ENCODE assay signal across 18 cellular contexts in the genomic region with DNA sequence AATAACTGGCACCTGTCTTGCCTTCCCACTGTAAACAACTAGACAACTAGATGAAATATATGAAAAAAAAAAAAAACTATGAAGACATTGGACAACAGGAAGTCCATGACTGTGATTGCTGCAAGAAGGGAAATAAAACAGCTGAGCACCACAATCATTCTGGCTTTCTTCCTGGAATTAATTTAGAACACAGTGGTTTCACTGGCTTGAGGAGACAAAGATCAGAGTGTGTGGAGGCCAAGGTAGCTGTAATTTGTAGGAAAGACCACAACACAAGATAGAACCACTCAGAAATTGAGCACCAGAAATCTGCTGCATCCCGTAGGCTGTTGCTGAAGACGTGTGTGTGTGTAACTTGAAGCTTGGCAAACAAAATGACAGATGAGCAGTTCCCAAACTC.
A peak's percentile ranks its signal among the peaks of the same experiment; 100 is the strongest.
DNase-seq lines count a peak whose midpoint lies in the region; ATAC-seq, FAIRE-seq and TF ChIP-seq lines count a peak whose summit lies in the region.
"Had no signal": no experiment of that assay in that cellular context is flagged by ENCODE, and none has a peak within 500 bp of the region (broad histone marks: within the 10 kb centered on the region; RNA-seq: fewer than 3 reads in every experiment).

No MANE protein-coding gene starts in this region.

- H3K4me3 Mint-ChIP-seq in astrocyte (ENCODE audit: unreplicated experiment), result no peak overlapping the region
- no peak overlapping the region for H3K4me3 Mint-ChIP-seq in activated naive CD8-positive, alpha-beta T cell treated with anti-CD3 and anti-CD28 coated beads for 36 hours
- H3K4me3 Mint-ChIP-seq: mesothelial cell of epicardium; stimulated activated naive CD8-positive, alpha-beta T cell treated with anti-CD3 and anti-CD28 coated beads, Interleukin-15, Interleukin-2, amounts not matched to agents 100 ng/mL and 50 ng/mL, for 24 hours had no signal

- no peaks in the 10 kb centered on the region for H3K27me3 Mint-ChIP-seq in astrocyte (ENCODE audit: low read depth, unreplicated experiment)
- H3K27me3 Mint-ChIP-seq in activated naive CD8-positive, alpha-beta T cell treated with anti-CD3 and anti-CD28 coated beads for 36 hours, result no peaks in the 10 kb centered on the region
- H3K27me3 Mint-ChIP-seq: stimulated activated naive CD8-positive, alpha-beta T cell treated with anti-CD3 and anti-CD28 coated beads, Interleukin-15, Interleukin-2, amounts not matched to agents 100 ng/mL and 50 ng/mL, for 24 hours had no signal

- H4K20me1 ChIP-seq in astrocyte (ENCODE audit: insufficient read depth, low read length), result no peaks in the 10 kb centered on the region

- TF ChIP-seq POLR2A in heart left ventricle (IDR thresholded peaks at IDR 0.05), result no peak

- no peaks in the 10 kb centered on the region for H3K27me3 ChIP-seq in astrocyte (ENCODE audit: insufficient read depth, low read length)
- no peaks in the 10 kb centered on the region for H3K27me3 ChIP-seq in heart left ventricle
- H3K27me3 ChIP-seq in pancreas, result no peaks in the 10 kb centered on the region

- no peak overlapping the region for H3K9ac ChIP-seq in astrocyte (ENCODE audit: low read length)

- H3K36me3 ChIP-seq in astrocyte (ENCODE audit: insufficient read depth, low read length) (no peaks in the 10 kb centered on the region), heart left ventricle (no peaks in the 10 kb centered on the region), pancreas (no peaks in the 10 kb centered on the region)

- DNase-seq in AG10803 (ENCODE audit: low read depth), result peak; percentile 81
- peak; percentile 89 for DNase-seq in astrocyte (ENCODE audit: low read depth)
- no peak for DNase-seq in heart left ventricle
- DNase-seq in pancreas, result no peak
- no peak for DNase-seq in HEK293T (ENCODE audit: extremely low spot score)
- DNase-seq in NCI-H2029 treated with DMSO at 0.1 percent for 48 hours (lab: John Stamatoyannopoulos, UW), result no peak
- DNase-seq in activated naive CD8-positive, alpha-beta T cell treated with anti-CD3 and anti-CD28 coated beads for 36 hours, result no peak
- DNase-seq: activated gamma-delta T cell treated with Interleukin-2 at 50 U/mL for 16 hours; Calu3; effector CD4-positive, alpha-beta T cell; HCEC 1CT; MV-4-11; NCI-H748 treated with DMSO at 0.1 percent for 48 hours had no signal

- no peak overlapping the region for H3K27ac Mint-ChIP-seq in astrocyte (ENCODE audit: unreplicated experiment)
- no peak overlapping the region for H3K27ac Mint-ChIP-seq in activated naive CD8-positive, alpha-beta T cell treated with anti-CD3 and anti-CD28 coated beads for 36 hours
- H3K27ac Mint-ChIP-seq: mesothelial cell of epicardium; stimulated activated naive CD8-positive, alpha-beta T cell treated with anti-CD3 and anti-CD28 coated beads, Interleukin-15, Interleukin-2, amounts not matched to agents 100 ng/mL and 50 ng/mL, for 24 hours had no signal

- WGBS in heart left ventricle, 4 donors, result 41 to 59% (median 57%) methylated on average over 2 of the region's 2 CpGs
- 8% methylated on average over 2 of the region's 2 CpGs for WGBS in pancreas, 2 donors

- TF ChIP-seq CTCF in AG10803 (conservative IDR thresholded peaks at IDR 0.05; ENCODE audit: low read length) (no peak), astrocyte (IDR thresholded peaks at IDR 0.05; ENCODE audit: insufficient read depth, low read depth, low read length) (no peak), heart left ventricle (IDR thresholded peaks at IDR 0.05) (no peak), pancreas (IDR thresholded peaks at IDR 0.05) (no peak)

- CTCF ChIA-PET in HEK293T (lab: Yijun Ruan, JAX), result no interaction called here

- intact Hi-C loops in heart left ventricle (cut with DNase I), result no loop called here
- intact Hi-C loops in pancreas (cut with DNase I), result no loop called here

- H3K79me2 ChIP-seq in astrocyte (ENCODE audit: insufficient read depth, low read length), result no peaks in the 10 kb centered on the region

- H3K4me2 ChIP-seq in astrocyte (ENCODE audit: low read length), result no peak overlapping the region

- no peak overlapping the region for H2AFZ ChIP-seq in astrocyte (ENCODE audit: low read depth, low read length)

- H3K36me3 Mint-ChIP-seq in astrocyte (ENCODE audit: low read depth, unreplicated experiment), result no peaks in the 10 kb centered on the region
- H3K36me3 Mint-ChIP-seq in activated naive CD8-positive, alpha-beta T cell treated with anti-CD3 and anti-CD28 coated beads for 36 hours, result no peaks in the 10 kb centered on the region
- H3K36me3 Mint-ChIP-seq: mesothelial cell of epicardium had no signal

- no peaks in the 10 kb centered on the region for H3K4me1 Mint-ChIP-seq in astrocyte (ENCODE audit: low read depth, unreplicated experiment)
- H3K4me1 Mint-ChIP-seq in activated naive CD8-positive, alpha-beta T cell treated with anti-CD3 and anti-CD28 coated beads for 36 hours, result no peaks in the 10 kb centered on the region
- H3K4me1 Mint-ChIP-seq: mesothelial cell of epicardium had no signal

- no peak overlapping the region for H3K27ac ChIP-seq in astrocyte (ENCODE audit: low read depth, low read length)
- H3K27ac ChIP-seq in heart left ventricle, result peak overlapping the region in 9 of 12 donors; percentile 8 to 80 (median 36)
- H3K27ac ChIP-seq in pancreas, result peak overlapping the region in 1 of 4 donors; percentile 32

- H3K9me3 ChIP-seq in astrocyte (ENCODE audit: insufficient read depth, low read depth, low read length), result peaks cover 4% of the 10 kb centered on the region
- peaks cover 0 to 21% (median 4%) of the 10 kb centered on the region in 12 donors for H3K9me3 ChIP-seq in heart left ventricle
- no peaks in the 10 kb centered on the region for H3K9me3 ChIP-seq in pancreas

- H3K4me1 ChIP-seq in astrocyte (ENCODE audit: insufficient read depth, low read length) (no peaks in the 10 kb centered on the region), heart left ventricle (peaks cover 0 to 10% (median 0%) of the 10 kb centered on the region in 12 donors), pancreas (no peaks in the 10 kb centered on the region)

- FAIRE-seq in astrocyte (lab: Jason Lieb, UNC), result no peak
- no peak for FAIRE-seq in pancreas (lab: Jason Lieb, UNC)
- FAIRE-seq: bronchial epithelial cell, G401.6 had no signal

- H3K4me3 ChIP-seq in AG10803 (ENCODE audit: low read length), result no peak overlapping the region
- no peak overlapping the region for H3K4me3 ChIP-seq in astrocyte (ENCODE audit: insufficient read depth, low read depth, low read length)
- no peak overlapping the region for H3K4me3 ChIP-seq in heart left ventricle
- H3K4me3 ChIP-seq in pancreas, result no peak overlapping the region

- H3K9me3 Mint-ChIP-seq in astrocyte (ENCODE audit: unreplicated experiment), result peaks cover 6% of the 10 kb centered on the region
- H3K9me3 Mint-ChIP-seq in activated naive CD8-positive, alpha-beta T cell treated with anti-CD3 and anti-CD28 coated beads for 36 hours, result peaks cover 7% of the 10 kb centered on the region

- POLR2A ChIA-PET in HEK293T (lab: Yijun Ruan, JAX), result no interaction called here

- ATAC-seq in heart left ventricle, result peak; percentile 61 to 78 (median 71)
- ATAC-seq in pancreas, result peak in 3 of 4 donors; percentile 19 to 60 (median 53)
- ATAC-seq in HG03460 (IDR thresholded peaks at IDR 0.05; ENCODE audit: unreplicated experiment), result no peak

TF ChIP-seq in HEK293T, 16 proteins besides CTCF, POLR2A, EP300 and RAD21:
- no peak for TF ChIP-seq TARDBP (IDR thresholded peaks at IDR 0.05)
- TF ChIP-seq, protein P1, sequence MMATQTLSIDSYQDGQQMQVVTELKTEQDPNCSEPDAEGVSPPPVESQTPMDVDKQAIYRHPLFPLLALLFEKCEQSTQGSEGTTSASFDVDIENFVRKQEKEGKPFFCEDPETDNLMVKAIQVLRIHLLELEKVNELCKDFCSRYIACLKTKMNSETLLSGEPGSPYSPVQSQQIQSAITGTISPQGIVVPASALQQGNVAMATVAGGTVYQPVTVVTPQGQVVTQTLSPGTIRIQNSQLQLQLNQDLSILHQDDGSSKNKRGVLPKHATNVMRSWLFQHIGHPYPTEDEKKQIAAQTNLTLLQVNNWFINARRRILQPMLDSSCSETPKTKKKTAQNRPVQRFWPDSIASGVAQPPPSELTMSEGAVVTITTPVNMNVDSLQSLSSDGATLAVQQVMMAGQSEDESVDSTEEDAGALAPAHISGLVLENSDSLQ (IDR thresholded peaks at IDR 0.05), result no peak
- no peak for TF ChIP-seq SUZ12 (IDR thresholded peaks at IDR 0.05)
- TF ChIP-seq ZNF384 (IDR thresholded peaks at IDR 0.05), result no peak
- TF ChIP-seq FOXA1 (IDR thresholded peaks at IDR 0.05), result no peak
- no peak for TF ChIP-seq FOXK2 (IDR thresholded peaks at IDR 0.05)

Comparison
In these comparisons a context has a peak if more than half of its experiments do, and no peak if none do; other contexts are left out.
1. DNase-seq: peak in AG10803 (single experiment) and astrocyte (single experiment); none in heart left ventricle (0 of 5), pancreas (0 of 6), HEK293T (single experiment), NCI-H2029 treated with DMSO at 0.1 percent for 48 hours (single experiment) and activated naive CD8-positive, alpha-beta T cell treated with anti-CD3 and anti-CD28 coated beads for 36 hours (single experiment).